8 cellular contexts compared by ENCODE assay signal in genomic region chr15:63348392-63348791, GRCh38.
DNase-seq lines count a peak whose midpoint lies in the region; ATAC-seq lines count a peak whose summit lies in the region.

No MANE protein-coding gene starts in this region.

- DNase-seq in AML-193 (lab: John Stamatoyannopoulos, UW) = peak; percentile 41 to 54
- peak; percentile 20 for DNase-seq in NCI-H1694 (lab: John Stamatoyannopoulos, UW)
- peak in 39 of 61 donors; percentile 8 to 82 (median 39) for DNase-seq in caudate nucleus (lab: John Stamatoyannopoulos, UW)
- peak; percentile 86 for DNase-seq in medulla oblongata (ENCODE audit: extremely low spot score)
- no peak for DNase-seq in ecto neural progenitor cell (ENCODE audit: low spot score)

- ATAC-seq in HG03521 (IDR thresholded peaks at IDR 0.05; ENCODE audit: unreplicated experiment) (no peak), HG02884 (IDR thresholded peaks at IDR 0.05; ENCODE audit: unreplicated experiment) (no peak), GM18858 (IDR thresholded peaks at IDR 0.05; ENCODE audit: unreplicated experiment) (no peak)

- peak overlapping the region; percentile 61 for H3K27ac ChIP-seq in caudate nucleus (ENCODE audit: low read depth, low read length)
